In the genomic region with DNA sequence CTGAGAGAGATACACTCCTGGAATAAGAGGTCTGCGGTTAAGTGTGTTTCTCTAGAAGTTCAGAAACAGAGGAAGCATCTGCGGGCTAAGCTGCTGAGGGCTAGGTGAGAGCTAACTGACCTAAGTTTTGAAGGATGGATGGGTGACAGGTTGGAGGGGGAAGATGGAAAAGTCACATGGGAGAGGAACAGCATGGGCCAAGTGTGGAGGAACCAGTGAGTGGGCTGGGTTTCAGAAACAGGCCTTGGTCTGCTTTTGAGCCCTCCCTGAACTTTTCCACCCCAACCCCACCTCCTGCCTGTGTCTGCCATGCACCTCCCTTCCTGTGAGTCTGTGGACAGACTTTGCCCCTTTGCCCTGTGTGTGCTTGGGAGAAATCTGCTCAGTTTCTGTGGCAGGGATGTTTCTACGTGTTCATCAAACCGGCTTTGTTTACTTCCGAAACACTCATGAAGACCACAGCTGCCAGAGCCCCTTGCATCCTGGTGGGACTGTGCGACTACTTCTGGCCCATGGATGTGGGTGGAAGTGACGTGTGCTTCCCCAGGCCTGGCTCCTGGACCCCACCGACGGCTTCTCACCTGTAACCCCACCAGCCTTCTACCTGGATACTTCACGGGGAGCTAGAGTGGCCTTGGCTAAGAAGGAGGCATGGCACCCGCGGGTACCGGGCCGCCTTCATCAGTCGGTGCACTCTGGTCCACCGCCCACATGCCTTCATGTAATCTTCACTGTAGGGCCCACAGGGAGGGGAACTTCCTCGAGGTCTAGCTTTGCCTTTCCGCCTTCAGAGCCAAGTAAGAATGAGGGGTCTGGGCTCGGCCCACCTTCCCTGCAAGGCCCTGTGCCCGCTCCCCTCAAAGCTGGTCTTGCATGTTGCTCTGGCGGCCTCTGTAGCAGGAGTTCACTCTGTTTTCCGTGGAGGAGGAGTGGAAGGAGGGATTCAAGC, we compare ENCODE assay signal across 8 cellular contexts. TPM values are rescaled to one million over a fixed set of nuclear protein-coding genes. Genes with fewer than 3 reads are reported as not detected.
A peak's percentile ranks its signal among the peaks of the same experiment; 100 is the strongest.
DNase-seq lines count a peak whose midpoint lies in the region; ATAC-seq, FAIRE-seq and TF ChIP-seq lines count a peak whose summit lies in the region.

No MANE protein-coding gene starts in this region.

- DNase-seq in MM.1S: no peak
- no peak for DNase-seq in astrocyte (ENCODE audit: low read depth)
- no peak for DNase-seq in naive B cell
- DNase-seq in D721Med (ENCODE audit: insufficient read length, low spot score): no peak
- no peak for DNase-seq in retina
- DNase-seq in Right ventricle myocardium inferior (ENCODE audit: missing footprints): no peak

- H2AFZ ChIP-seq in MM.1S (ENCODE audit: low read length) (no peak overlapping the region), astrocyte (ENCODE audit: low read depth, low read length) (no peak overlapping the region)

- no peak for TF ChIP-seq CTCF in MM.1S (IDR thresholded peaks at IDR 0.05; ENCODE audit: low read length)
- TF ChIP-seq CTCF in astrocyte (IDR thresholded peaks at IDR 0.05; ENCODE audit: insufficient read depth, low read depth, low read length): no peak
- no peak for TF ChIP-seq CTCF in D721Med (IDR thresholded peaks at IDR 0.05; ENCODE audit: insufficient read depth, missing control alignments)

- H3K4me3 ChIP-seq in BLaER1 treated with 17β-estradiol and CSF1 and Interleukin-3, amounts not matched to agents 10 nM and 100 nM: peak overlapping the region; percentile 80 to 96 (median 94); a peak in 19 of 20 replicates
- H3K4me3 ChIP-seq in MM.1S (ENCODE audit: low read length) (peak overlapping the region; percentile 75; the same call in 1 of the 2 replicates), astrocyte (ENCODE audit: insufficient read depth, low read depth, low read length) (no peak overlapping the region)

- H3K4me1 ChIP-seq in BLaER1 treated with 17β-estradiol and CSF1 and Interleukin-3, amounts not matched to agents 10 nM and 100 nM: peaks cover 72 to 82% (median 80%) of the 10 kb centered on the region in 10 experiments
- H3K4me1 ChIP-seq in MM.1S (ENCODE audit: low read length) (0 out of 2 replicates have a peak, but pooled peaks cover 4% of the 10 kb centered on the region), astrocyte (ENCODE audit: insufficient read depth, low read length) (peaks cover 20% of the 10 kb centered on the region)

- H3K9ac ChIP-seq in BLaER1 treated with 17β-estradiol and CSF1 and Interleukin-3, amounts not matched to agents 10 nM and 100 nM: peak overlapping the region; percentile 75 to 93 (median 86)
- H3K9ac ChIP-seq in MM.1S (ENCODE audit: low read length) (no peak overlapping the region), astrocyte (ENCODE audit: low read length) (no peak overlapping the region)

- H3K9me2 ChIP-seq in MM.1S (replicated peaks; ENCODE audit: insufficient read depth, low read length): no peaks in the 10 kb centered on the region

- FAIRE-seq in astrocyte (lab: Jason Lieb, UNC): no peak
- no peak for FAIRE-seq in D721Med (lab: Jason Lieb, UNC)

- H4K20me1 ChIP-seq in BLaER1 treated with 17β-estradiol and CSF1 and Interleukin-3, amounts not matched to agents 10 nM and 100 nM: peaks cover 27 to 35% (median 32%) of the 10 kb centered on the region in 11 experiments; a peak in 21 of 22 replicates
- H4K20me1 ChIP-seq in MM.1S (ENCODE audit: insufficient read depth, low read length): peaks cover 6% of the 10 kb centered on the region; the same call in 1 of the 2 replicates
- H4K20me1 ChIP-seq in astrocyte (ENCODE audit: insufficient read depth, low read length): peaks cover 27% of the 10 kb centered on the region

- H3K27me3 ChIP-seq in BLaER1 treated with 17β-estradiol and CSF1 and Interleukin-3, amounts not matched to agents 10 nM and 100 nM: no peaks in the 10 kb centered on the region; a peak in 4 of 22 replicates
- no peaks in the 10 kb centered on the region for H3K27me3 ChIP-seq in MM.1S (replicated peaks; ENCODE audit: insufficient read depth, low read length)
- H3K27me3 ChIP-seq in astrocyte (ENCODE audit: insufficient read depth, low read length): no peaks in the 10 kb centered on the region

- H3K27me3 Mint-ChIP-seq in astrocyte (ENCODE audit: low read depth, unreplicated experiment): peaks cover 14% of the 10 kb centered on the region
- H3K27me3 Mint-ChIP-seq in naive B cell: no peaks in the 10 kb centered on the region

- ATAC-seq in naive B cell (ENCODE audit: low read depth in 2 of 2) (no peak), HG03520 (IDR thresholded peaks at IDR 0.05; ENCODE audit: unreplicated experiment) (no peak), Right ventricle myocardium inferior (no peak)

- H3K4me1 Mint-ChIP-seq in astrocyte (ENCODE audit: low read depth, unreplicated experiment): peaks cover 14% of the 10 kb centered on the region
- H3K4me1 Mint-ChIP-seq in naive B cell: peaks cover 38 to 54% (median 52%) of the 10 kb centered on the region in 3 donors

- H3K4me3 Mint-ChIP-seq in astrocyte (ENCODE audit: unreplicated experiment) (peak overlapping the region; percentile 34), naive B cell (peak overlapping the region; percentile 69 to 97 (median 86))

- H3K79me2 ChIP-seq in MM.1S (ENCODE audit: low read length): peaks cover 33% of the 10 kb centered on the region
- peaks cover 29% of the 10 kb centered on the region for H3K79me2 ChIP-seq in astrocyte (ENCODE audit: insufficient read depth, low read length)

- intact Hi-C loops in Right ventricle myocardium inferior (cut with DNase I): loop anchor here (5.0 to 10.0 kb wide), 2 partner anchors 64 to 176 kb away; a partner anchor contains a TSS

- peak overlapping the region; percentile 77 to 96 (median 92) for H3K27ac ChIP-seq in BLaER1 treated with 17β-estradiol and CSF1 and Interleukin-3, amounts not matched to agents 10 nM and 100 nM
- H3K27ac ChIP-seq in MM.1S (ENCODE audit: low read length): no peak overlapping the region
- no peak overlapping the region for H3K27ac ChIP-seq in astrocyte (ENCODE audit: low read depth, low read length)

- H3K36me3 ChIP-seq in BLaER1 treated with 17β-estradiol and CSF1 and Interleukin-3, amounts not matched to agents 10 nM and 100 nM: no peaks in the 10 kb centered on the region
- no peaks in the 10 kb centered on the region for H3K36me3 ChIP-seq in MM.1S (replicated peaks; ENCODE audit: insufficient read depth, low read length)
- no peaks in the 10 kb centered on the region for H3K36me3 ChIP-seq in astrocyte (ENCODE audit: insufficient read depth, low read length)

- H3K9me3 Mint-ChIP-seq in astrocyte (ENCODE audit: unreplicated experiment): no peaks in the 10 kb centered on the region
- H3K9me3 Mint-ChIP-seq in naive B cell: peaks cover 0 to 2% (median 0%) of the 10 kb centered on the region in 7 donors

- H3K27ac Mint-ChIP-seq in astrocyte (ENCODE audit: unreplicated experiment) (no peak overlapping the region), naive B cell (peak overlapping the region in 5 of 6 donors; percentile 7 to 91 (median 87))

- peak overlapping the region; percentile 94 to 99 (median 97) for H3K4me2 ChIP-seq in BLaER1 treated with 17β-estradiol and CSF1 and Interleukin-3, amounts not matched to agents 10 nM and 100 nM
- H3K4me2 ChIP-seq in MM.1S (ENCODE audit: low read depth, low read length) (peak overlapping the region; percentile 92; the same call in 1 of the 2 replicates), astrocyte (ENCODE audit: low read length) (peak overlapping the region; percentile 100)

- peaks cover 0 to 12% (median 10%) of the 10 kb centered on the region in 11 experiments; a peak in 15 of 22 replicates for H3K9me3 ChIP-seq in BLaER1 treated with 17β-estradiol and CSF1 and Interleukin-3, amounts not matched to agents 10 nM and 100 nM (replicated peaks in 1 of 11)
- H3K9me3 ChIP-seq in MM.1S (replicated peaks; ENCODE audit: insufficient read depth, low read length) (no peaks in the 10 kb centered on the region), astrocyte (ENCODE audit: insufficient read depth, low read depth, low read length) (no peaks in the 10 kb centered on the region)

- H3K36me3 Mint-ChIP-seq in astrocyte (ENCODE audit: low read depth, unreplicated experiment) (no peaks in the 10 kb centered on the region), naive B cell (no peaks in the 10 kb centered on the region)

- peaks cover 20% of the 10 kb centered on the region for H3F3A ChIP-seq in MM.1S (ENCODE audit: insufficient read depth, low read length)

RNA-seq across cellular contexts. Expression of a gene that starts 1.4 kb away (rescaled TPM):
- total RNA-seq in astrocyte: 11.8 and 12.3 TPM in 2 replicates
- 10 to 100 TPM; 49.1 to 92.1 (median 66.7) TPM for polyA plus RNA-seq in naive B cell (ENCODE audit: low read depth in 6 of 6)
- total RNA-seq in Right ventricle myocardium inferior: 41.9 TPM

Comparison
In these comparisons a context has a peak if more than half of its experiments do, and no peak if none do; other contexts are left out.
1. H3K27ac ChIP-seq: peak in BLaER1 treated with 17β-estradiol and CSF1 and Interleukin-3, amounts not matched to agents 10 nM and 100 nM (11 of 11); none in MM.1S (single experiment) and astrocyte (single experiment).
2. H3K9ac ChIP-seq: peak in BLaER1 treated with 17β-estradiol and CSF1 and Interleukin-3, amounts not matched to agents 10 nM and 100 nM (11 of 11); none in MM.1S (single experiment) and astrocyte (single experiment).
3. Peak in every context shown above with its lines, with median percentiles within 50 percentile points of each other: H3K4me2 ChIP-seq.